ENCODE assay signal across 8 cellular contexts in genomic region chr2:159614534-159615186, GRCh38. TPM values are rescaled to one million over a fixed set of nuclear protein-coding genes. Genes with fewer than 3 reads are reported as not detected.
DNase-seq lines count a peak whose midpoint lies in the region; ATAC-seq and TF ChIP-seq lines count a peak whose summit lies in the region.

No MANE protein-coding gene starts in this region.

- H3K27ac ChIP-seq in OCI-LY7 (ENCODE audit: low read depth, low read length, poor library complexity, severe bottlenecking), result no peak overlapping the region
- H3K27ac ChIP-seq in neural cell (ENCODE audit: low read length), result peak overlapping the region; percentile 95

- POLR2A ChIA-PET in activated CD4-positive, alpha-beta T cell treated with anti-CD3 and anti-CD28 coated beads, Interleukin-2, amount 10 ng/mL, durations not matched to agents 7 days and 5 days (lab: Charles Lee), result no interaction called here
- POLR2A ChIA-PET in OCI-LY7 (lab: Charles Lee), result interaction anchor here (0.5 to 1.9 kb wide), 6 partner anchors 9 to 566 kb away, joined by 3 to 4 read pairs (median 4); no protein-coding TSS in a partner anchor

- no TSS peak for BruUV-seq in OCI-LY7 (replicated peaks; lab: Mats Ljungman, UMichigan)

- H3K9ac ChIP-seq in neural cell (ENCODE audit: low read length), result peak overlapping the region; percentile 94

- CTCF ChIA-PET in activated CD4-positive, alpha-beta T cell treated with anti-CD3 and anti-CD28 coated beads, Interleukin-2, amount 10 ng/mL, durations not matched to agents 7 days and 5 days (lab: Charles Lee), result interaction anchor here (0.6 kb wide), 1 partner anchor 10 kb away, joined by 3 read pairs; no protein-coding TSS in a partner anchor
- CTCF ChIA-PET in OCI-LY7 (lab: Charles Lee; ENCODE audit: unreplicated experiment), result no interaction called here

- no peaks in the 10 kb centered on the region for H4K20me1 ChIP-seq in OCI-LY7 (ENCODE audit: insufficient read depth, low read length)
- no peaks in the 10 kb centered on the region for H4K20me1 ChIP-seq in neural cell (ENCODE audit: insufficient read depth)

- intact Hi-C loops in OCI-LY7 (cut with micrococcal nuclease; ENCODE audit: unreplicated experiment), result loop anchor here (5.0 kb wide), 1 partner anchor 193 kb away; no protein-coding TSS in a partner anchor

- no peaks in the 10 kb centered on the region for H3K9me3 Mint-ChIP-seq in activated CD4-positive, alpha-beta T cell treated with anti-CD3 and anti-CD28 coated beads, Interleukin-2, amount 10 ng/mL, durations not matched to agents 7 days and 5 days

- DNase-seq in activated CD4-positive, alpha-beta T cell treated with anti-CD3 and anti-CD28 coated beads, Interleukin-2, amount 10 ng/mL, durations not matched to agents 7 days and 5 days, result no peak
- no peak for DNase-seq in activated CD4-positive, alpha-beta T cell treated with anti-CD3 and anti-CD28 coated beads, Interleukin-2, amount 50 U/mL, for 4 hours
- DNase-seq in OCI-LY7 (ENCODE audit: low spot score) (no peak), epithelial cell of esophagus (ENCODE audit: low read depth) (peak; percentile 53), GM10266 (ENCODE audit: extremely low spot score) (no peak)

- H3K4me2 ChIP-seq in OCI-LY7 (ENCODE audit: low read length), result peak overlapping the region; percentile 49
- H3K4me2 ChIP-seq in neural cell (ENCODE audit: low read length), result peak overlapping the region; percentile 76

- TF ChIP-seq CTCF in OCI-LY7 (conservative IDR thresholded peaks at IDR 0.05; ENCODE audit: low read length), result no peak
- TF ChIP-seq CTCF in epithelial cell of esophagus (IDR thresholded peaks at IDR 0.05; ENCODE audit: insufficient read depth, low read depth, low read length, missing control alignments), result no peak
- no peak for TF ChIP-seq CTCF in neural cell (IDR thresholded peaks at IDR 0.05; ENCODE audit: poor library complexity, severe bottlenecking)
- no peak for TF ChIP-seq CTCF in GM10266 (IDR thresholded peaks at IDR 0.05; ENCODE audit: control insufficient read depth, insufficient read depth, low read depth, missing control alignments)

- no peak overlapping the region; the same call in 1 of the 2 replicates for H2AFZ ChIP-seq in OCI-LY7 (ENCODE audit: low read length)
- peak overlapping the region; percentile 14 for H2AFZ ChIP-seq in neural cell (ENCODE audit: low read depth, low read length)

- peak overlapping the region; percentile 63 for H3K4me3 ChIP-seq in OCI-LY7 (ENCODE audit: low read depth, low read length, poor library complexity, severe bottlenecking)
- H3K4me3 ChIP-seq in epithelial cell of esophagus (ENCODE audit: low read length), result peak overlapping the region; percentile 72
- H3K4me3 ChIP-seq in neural cell (ENCODE audit: low read length), result peak overlapping the region; percentile 77

- peaks cover 14% of the 10 kb centered on the region for H3K4me1 Mint-ChIP-seq in activated CD4-positive, alpha-beta T cell treated with anti-CD3 and anti-CD28 coated beads, Interleukin-2, amount 10 ng/mL, durations not matched to agents 7 days and 5 days

- peak overlapping the region; percentile 77 for H3K4me3 Mint-ChIP-seq in activated CD4-positive, alpha-beta T cell treated with anti-CD3 and anti-CD28 coated beads, Interleukin-2, amount 10 ng/mL, durations not matched to agents 7 days and 5 days

- H3K9me2 ChIP-seq in OCI-LY7 (ENCODE audit: insufficient read depth, low read length) (no peaks in the 10 kb centered on the region), neural cell (ENCODE audit: insufficient read depth, low read length) (no peaks in the 10 kb centered on the region)

- H3K27me3 ChIP-seq in neural cell (ENCODE audit: insufficient read depth, low read depth, low read length), result no peaks in the 10 kb centered on the region

- H3K27ac Mint-ChIP-seq in activated CD4-positive, alpha-beta T cell treated with anti-CD3 and anti-CD28 coated beads, Interleukin-2, amount 10 ng/mL, durations not matched to agents 7 days and 5 days, result no peak overlapping the region

- no peak for TF ChIP-seq EP300 in neural cell (conservative IDR thresholded peaks at IDR 0.05; ENCODE audit: poor library complexity, severe bottlenecking)

- peaks cover 3% of the 10 kb centered on the region for H3K36me3 Mint-ChIP-seq in activated CD4-positive, alpha-beta T cell treated with anti-CD3 and anti-CD28 coated beads, Interleukin-2, amount 10 ng/mL, durations not matched to agents 7 days and 5 days (ENCODE audit: low read depth)

- TF ChIP-seq RAD21 in neural cell (conservative IDR thresholded peaks at IDR 0.05), result no peak

- no peaks in the 10 kb centered on the region for H3F3A ChIP-seq in neural cell (ENCODE audit: insufficient read depth, low read length, poor library complexity, severe bottlenecking)

- no peaks in the 10 kb centered on the region for H3K9me3 ChIP-seq in OCI-LY7 (ENCODE audit: low read length)
- no peaks in the 10 kb centered on the region for H3K9me3 ChIP-seq in neural cell (ENCODE audit: low read length)

- H3K36me3 ChIP-seq in OCI-LY7 (ENCODE audit: insufficient read depth, low read length), result no peaks in the 10 kb centered on the region
- H3K36me3 ChIP-seq in neural cell (ENCODE audit: insufficient read depth, low read length), result no peaks in the 10 kb centered on the region

- H3K27me3 Mint-ChIP-seq in activated CD4-positive, alpha-beta T cell treated with anti-CD3 and anti-CD28 coated beads, Interleukin-2, amount 10 ng/mL, durations not matched to agents 7 days and 5 days, result peaks cover 28% of the 10 kb centered on the region

- no peak for ATAC-seq in HG02623 (IDR thresholded peaks at IDR 0.05; ENCODE audit: unreplicated experiment)
- ATAC-seq in GM19035 (IDR thresholded peaks at IDR 0.05; ENCODE audit: unreplicated experiment), result no peak

- H3K79me2 ChIP-seq in OCI-LY7 (ENCODE audit: insufficient read depth, low read depth, low read length), result no peaks in the 10 kb centered on the region
- H3K79me2 ChIP-seq in neural cell (replicated peaks; ENCODE audit: insufficient read depth, low read length), result peaks cover 84% of the 10 kb centered on the region

- H3K4me1 ChIP-seq in OCI-LY7 (ENCODE audit: insufficient read depth, low read length, poor library complexity, severe bottlenecking), result no peaks in the 10 kb centered on the region

TF ChIP-seq in neural cell, 6 proteins besides CTCF, POLR2A, EP300 and RAD21:
- TF ChIP-seq POLR2AphosphoS5 (IDR thresholded peaks at IDR 0.05) (peak; percentile 4), TAF1 (IDR thresholded peaks at IDR 0.05; ENCODE audit: low read depth) (no peak)
- TF ChIP-seq, protein P1, sequence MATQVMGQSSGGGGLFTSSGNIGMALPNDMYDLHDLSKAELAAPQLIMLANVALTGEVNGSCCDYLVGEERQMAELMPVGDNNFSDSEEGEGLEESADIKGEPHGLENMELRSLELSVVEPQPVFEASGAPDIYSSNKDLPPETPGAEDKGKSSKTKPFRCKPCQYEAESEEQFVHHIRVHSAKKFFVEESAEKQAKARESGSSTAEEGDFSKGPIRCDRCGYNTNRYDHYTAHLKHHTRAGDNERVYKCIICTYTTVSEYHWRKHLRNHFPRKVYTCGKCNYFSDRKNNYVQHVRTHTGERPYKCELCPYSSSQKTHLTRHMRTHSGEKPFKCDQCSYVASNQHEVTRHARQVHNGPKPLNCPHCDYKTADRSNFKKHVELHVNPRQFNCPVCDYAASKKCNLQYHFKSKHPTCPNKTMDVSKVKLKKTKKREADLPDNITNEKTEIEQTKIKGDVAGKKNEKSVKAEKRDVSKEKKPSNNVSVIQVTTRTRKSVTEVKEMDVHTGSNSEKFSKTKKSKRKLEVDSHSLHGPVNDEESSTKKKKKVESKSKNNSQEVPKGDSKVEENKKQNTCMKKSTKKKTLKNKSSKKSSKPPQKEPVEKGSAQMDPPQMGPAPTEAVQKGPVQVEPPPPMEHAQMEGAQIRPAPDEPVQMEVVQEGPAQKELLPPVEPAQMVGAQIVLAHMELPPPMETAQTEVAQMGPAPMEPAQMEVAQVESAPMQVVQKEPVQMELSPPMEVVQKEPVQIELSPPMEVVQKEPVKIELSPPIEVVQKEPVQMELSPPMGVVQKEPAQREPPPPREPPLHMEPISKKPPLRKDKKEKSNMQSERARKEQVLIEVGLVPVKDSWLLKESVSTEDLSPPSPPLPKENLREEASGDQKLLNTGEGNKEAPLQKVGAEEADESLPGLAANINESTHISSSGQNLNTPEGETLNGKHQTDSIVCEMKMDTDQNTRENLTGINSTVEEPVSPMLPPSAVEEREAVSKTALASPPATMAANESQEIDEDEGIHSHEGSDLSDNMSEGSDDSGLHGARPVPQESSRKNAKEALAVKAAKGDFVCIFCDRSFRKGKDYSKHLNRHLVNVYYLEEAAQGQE (IDR thresholded peaks at IDR 0.05; ENCODE audit: borderline replicate concordance), result peak; percentile 9

RNA-seq across cellular contexts. Expression of gene BAZ2B, which starts 1.7 kb away (rescaled TPM):
- 10 to 100 TPM; 11.3 to 13.0 TPM for total RNA-seq in activated CD4-positive, alpha-beta T cell treated with anti-CD3 and anti-CD28 coated beads, Interleukin-2, amount 10 ng/mL, durations not matched to agents 7 days and 5 days
- 3.7 and 10.8 TPM in 2 replicates for total RNA-seq in OCI-LY7 (2014; rRNA removed; shearing (Covaris generic))
- total RNA-seq in OCI-LY7 (2022), result 11.8 and 16.2 TPM in 2 replicates
- polyA plus RNA-seq in neural cell, result 103 and 150 TPM in 2 replicates
- polyA minus RNA-seq in neural cell, result 502 and 577 TPM in 2 replicates
